Comparison of ENCODE assay signal across 2 cellular contexts in the genomic region with DNA sequence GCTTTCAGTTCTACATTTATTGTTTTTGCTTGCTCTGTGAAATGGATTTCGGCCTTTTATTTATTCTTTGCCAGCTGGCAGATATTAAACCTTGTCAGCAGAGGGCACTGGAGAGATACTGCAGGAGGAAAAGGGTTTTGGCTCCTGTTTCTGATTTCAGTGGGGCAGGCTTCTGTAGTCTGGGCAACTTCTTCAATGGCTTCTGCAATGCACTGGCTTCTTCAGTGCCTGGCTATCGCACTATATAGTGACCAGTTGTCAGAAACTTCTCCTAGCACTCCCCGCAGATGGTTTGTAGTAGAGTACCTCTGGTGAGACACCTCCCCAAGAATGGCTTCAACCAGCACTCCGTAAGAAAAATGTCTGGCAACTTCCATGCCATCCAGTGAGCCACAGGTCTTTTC.
TF ChIP-seq lines count a peak whose summit lies in the region.

No MANE protein-coding gene starts in this region.

TF ChIP-seq in GM23338, 12 proteins besides CTCF, POLR2A, EP300 and RAD21 (continues in another document):
- TF ChIP-seq EZH2phosphoT487 (IDR thresholded peaks at IDR 0.05; ENCODE audit: unreplicated experiment), result no peak
- TF ChIP-seq, protein P1, sequence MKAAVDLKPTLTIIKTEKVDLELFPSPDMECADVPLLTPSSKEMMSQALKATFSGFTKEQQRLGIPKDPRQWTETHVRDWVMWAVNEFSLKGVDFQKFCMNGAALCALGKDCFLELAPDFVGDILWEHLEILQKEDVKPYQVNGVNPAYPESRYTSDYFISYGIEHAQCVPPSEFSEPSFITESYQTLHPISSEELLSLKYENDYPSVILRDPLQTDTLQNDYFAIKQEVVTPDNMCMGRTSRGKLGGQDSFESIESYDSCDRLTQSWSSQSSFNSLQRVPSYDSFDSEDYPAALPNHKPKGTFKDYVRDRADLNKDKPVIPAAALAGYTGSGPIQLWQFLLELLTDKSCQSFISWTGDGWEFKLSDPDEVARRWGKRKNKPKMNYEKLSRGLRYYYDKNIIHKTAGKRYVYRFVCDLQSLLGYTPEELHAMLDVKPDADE (IDR thresholded peaks at IDR 0.05), result no peak
- TF ChIP-seq, protein P2, sequence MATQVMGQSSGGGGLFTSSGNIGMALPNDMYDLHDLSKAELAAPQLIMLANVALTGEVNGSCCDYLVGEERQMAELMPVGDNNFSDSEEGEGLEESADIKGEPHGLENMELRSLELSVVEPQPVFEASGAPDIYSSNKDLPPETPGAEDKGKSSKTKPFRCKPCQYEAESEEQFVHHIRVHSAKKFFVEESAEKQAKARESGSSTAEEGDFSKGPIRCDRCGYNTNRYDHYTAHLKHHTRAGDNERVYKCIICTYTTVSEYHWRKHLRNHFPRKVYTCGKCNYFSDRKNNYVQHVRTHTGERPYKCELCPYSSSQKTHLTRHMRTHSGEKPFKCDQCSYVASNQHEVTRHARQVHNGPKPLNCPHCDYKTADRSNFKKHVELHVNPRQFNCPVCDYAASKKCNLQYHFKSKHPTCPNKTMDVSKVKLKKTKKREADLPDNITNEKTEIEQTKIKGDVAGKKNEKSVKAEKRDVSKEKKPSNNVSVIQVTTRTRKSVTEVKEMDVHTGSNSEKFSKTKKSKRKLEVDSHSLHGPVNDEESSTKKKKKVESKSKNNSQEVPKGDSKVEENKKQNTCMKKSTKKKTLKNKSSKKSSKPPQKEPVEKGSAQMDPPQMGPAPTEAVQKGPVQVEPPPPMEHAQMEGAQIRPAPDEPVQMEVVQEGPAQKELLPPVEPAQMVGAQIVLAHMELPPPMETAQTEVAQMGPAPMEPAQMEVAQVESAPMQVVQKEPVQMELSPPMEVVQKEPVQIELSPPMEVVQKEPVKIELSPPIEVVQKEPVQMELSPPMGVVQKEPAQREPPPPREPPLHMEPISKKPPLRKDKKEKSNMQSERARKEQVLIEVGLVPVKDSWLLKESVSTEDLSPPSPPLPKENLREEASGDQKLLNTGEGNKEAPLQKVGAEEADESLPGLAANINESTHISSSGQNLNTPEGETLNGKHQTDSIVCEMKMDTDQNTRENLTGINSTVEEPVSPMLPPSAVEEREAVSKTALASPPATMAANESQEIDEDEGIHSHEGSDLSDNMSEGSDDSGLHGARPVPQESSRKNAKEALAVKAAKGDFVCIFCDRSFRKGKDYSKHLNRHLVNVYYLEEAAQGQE (IDR thresholded peaks at IDR 0.05; ENCODE audit: unreplicated experiment), result no peak
- no peak for TF ChIP-seq POLR2AphosphoS5 (IDR thresholded peaks at IDR 0.05; ENCODE audit: low read depth)
- no peak for TF ChIP-seq EZH2 (IDR thresholded peaks at IDR 0.05; ENCODE audit: low read depth, unreplicated experiment)
- TF ChIP-seq JUNB (IDR thresholded peaks at IDR 0.05; ENCODE audit: unreplicated experiment), result no peak
- TF ChIP-seq NANOG (IDR thresholded peaks at IDR 0.05; ENCODE audit: borderline replicate concordance), result no peak
- TF ChIP-seq STAT1 (IDR thresholded peaks at IDR 0.05; ENCODE audit: unreplicated experiment), result no peak
- TF ChIP-seq, protein P3, sequence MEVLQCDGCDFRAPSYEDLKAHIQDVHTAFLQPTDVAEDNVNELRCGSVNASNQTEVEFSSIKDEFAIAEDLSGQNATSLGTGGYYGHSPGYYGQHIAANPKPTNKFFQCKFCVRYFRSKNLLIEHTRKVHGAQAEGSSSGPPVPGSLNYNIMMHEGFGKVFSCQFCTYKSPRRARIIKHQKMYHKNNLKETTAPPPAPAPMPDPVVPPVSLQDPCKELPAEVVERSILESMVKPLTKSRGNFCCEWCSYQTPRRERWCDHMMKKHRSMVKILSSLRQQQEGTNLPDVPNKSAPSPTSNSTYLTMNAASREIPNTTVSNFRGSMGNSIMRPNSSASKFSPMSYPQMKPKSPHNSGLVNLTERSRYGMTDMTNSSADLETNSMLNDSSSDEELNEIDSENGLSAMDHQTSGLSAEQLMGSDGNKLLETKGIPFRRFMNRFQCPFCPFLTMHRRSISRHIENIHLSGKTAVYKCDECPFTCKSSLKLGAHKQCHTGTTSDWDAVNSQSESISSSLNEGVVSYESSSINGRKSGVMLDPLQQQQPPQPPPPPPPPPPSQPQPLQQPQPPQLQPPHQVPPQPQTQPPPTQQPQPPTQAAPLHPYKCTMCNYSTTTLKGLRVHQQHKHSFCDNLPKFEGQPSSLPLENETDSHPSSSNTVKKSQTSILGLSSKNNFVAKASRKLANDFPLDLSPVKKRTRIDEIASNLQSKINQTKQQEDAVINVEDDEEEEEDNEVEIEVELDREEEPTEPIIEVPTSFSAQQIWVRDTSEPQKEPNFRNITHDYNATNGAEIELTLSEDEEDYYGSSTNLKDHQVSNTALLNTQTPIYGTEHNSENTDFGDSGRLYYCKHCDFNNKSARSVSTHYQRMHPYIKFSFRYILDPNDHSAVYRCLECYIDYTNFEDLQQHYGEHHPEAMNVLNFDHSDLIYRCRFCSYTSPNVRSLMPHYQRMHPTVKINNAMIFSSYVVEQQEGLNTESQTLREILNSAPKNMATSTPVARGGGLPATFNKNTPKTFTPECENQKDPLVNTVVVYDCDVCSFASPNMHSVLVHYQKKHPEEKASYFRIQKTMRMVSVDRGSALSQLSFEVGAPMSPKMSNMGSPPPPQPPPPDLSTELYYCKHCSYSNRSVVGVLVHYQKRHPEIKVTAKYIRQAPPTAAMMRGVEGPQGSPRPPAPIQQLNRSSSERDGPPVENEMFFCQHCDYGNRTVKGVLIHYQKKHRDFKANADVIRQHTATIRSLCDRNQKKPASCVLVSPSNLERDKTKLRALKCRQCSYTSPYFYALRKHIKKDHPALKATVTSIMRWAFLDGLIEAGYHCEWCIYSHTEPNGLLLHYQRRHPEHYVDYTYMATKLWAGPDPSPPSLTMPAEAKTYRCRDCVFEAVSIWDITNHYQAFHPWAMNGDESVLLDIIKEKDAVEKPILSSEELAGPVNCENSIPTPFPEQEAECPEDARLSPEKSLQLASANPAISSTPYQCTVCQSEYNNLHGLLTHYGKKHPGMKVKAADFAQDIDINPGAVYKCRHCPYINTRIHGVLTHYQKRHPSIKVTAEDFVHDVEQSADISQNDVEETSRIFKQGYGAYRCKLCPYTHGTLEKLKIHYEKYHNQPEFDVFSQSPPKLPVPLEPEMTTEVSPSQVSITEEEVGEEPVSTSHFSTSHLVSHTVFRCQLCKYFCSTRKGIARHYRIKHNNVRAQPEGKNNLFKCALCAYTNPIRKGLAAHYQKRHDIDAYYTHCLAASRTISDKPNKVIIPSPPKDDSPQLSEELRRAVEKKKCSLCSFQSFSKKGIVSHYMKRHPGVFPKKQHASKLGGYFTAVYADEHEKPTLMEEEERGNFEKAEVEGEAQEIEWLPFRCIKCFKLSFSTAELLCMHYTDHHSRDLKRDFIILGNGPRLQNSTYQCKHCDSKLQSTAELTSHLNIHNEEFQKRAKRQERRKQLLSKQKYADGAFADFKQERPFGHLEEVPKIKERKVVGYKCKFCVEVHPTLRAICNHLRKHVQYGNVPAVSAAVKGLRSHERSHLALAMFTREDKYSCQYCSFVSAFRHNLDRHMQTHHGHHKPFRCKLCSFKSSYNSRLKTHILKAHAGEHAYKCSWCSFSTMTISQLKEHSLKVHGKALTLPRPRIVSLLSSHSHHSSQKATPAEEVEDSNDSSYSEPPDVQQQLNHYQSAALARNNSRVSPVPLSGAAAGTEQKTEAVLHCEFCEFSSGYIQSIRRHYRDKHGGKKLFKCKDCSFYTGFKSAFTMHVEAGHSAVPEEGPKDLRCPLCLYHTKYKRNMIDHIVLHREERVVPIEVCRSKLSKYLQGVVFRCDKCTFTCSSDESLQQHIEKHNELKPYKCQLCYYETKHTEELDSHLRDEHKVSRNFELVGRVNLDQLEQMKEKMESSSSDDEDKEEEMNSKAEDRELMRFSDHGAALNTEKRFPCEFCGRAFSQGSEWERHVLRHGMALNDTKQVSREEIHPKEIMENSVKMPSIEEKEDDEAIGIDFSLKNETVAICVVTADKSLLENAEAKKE (CRISPR knock-in tag; IDR thresholded peaks at IDR 0.05), result no peak
- TF ChIP-seq ZNF114 (CRISPR knock-in tag; IDR thresholded peaks at IDR 0.05), result no peak

TF ChIP-seq in H1, 55 proteins besides CTCF, POLR2A, EP300 and RAD21:
- TF ChIP-seq TAF1 (IDR thresholded peaks at IDR 0.05; ENCODE audit: low read depth, low read length) (no peak), RNF2 (IDR thresholded peaks at IDR 0.05; ENCODE audit: borderline replicate concordance, low read depth, low read length, missing control alignments, poor library complexity, severe bottlenecking) (no peak), SP2 (IDR thresholded peaks at IDR 0.05; ENCODE audit: low read length) (no peak), SIX5 (IDR thresholded peaks at IDR 0.05; ENCODE audit: low read depth, low read length) (no peak), YY1 (IDR thresholded peaks at IDR 0.05; ENCODE audit: low read depth, low read length) (no peak), CTBP2 (IDR thresholded peaks at IDR 0.05; ENCODE audit: borderline replicate concordance, insufficient read depth, insufficient read length, low read length) (no peak), KDM4A (IDR thresholded peaks at IDR 0.05; ENCODE audit: low read depth, low read length, severe bottlenecking) (no peak), ZNF274 (IDR thresholded peaks at IDR 0.05; ENCODE audit: borderline replicate concordance, extremely low read depth, low read length) (no peak), RBBP5 (IDR thresholded peaks at IDR 0.05; ENCODE audit: borderline replicate concordance, low read depth, low read length) (no peak), TCF12 (IDR thresholded peaks at IDR 0.05; ENCODE audit: low read depth, low read length) (no peak), EGR1 (IDR thresholded peaks at IDR 0.05; ENCODE audit: borderline replicate concordance, low read depth, low read length) (no peak), SUZ12 (IDR thresholded peaks at IDR 0.05; ENCODE audit: low read length) (no peak), JUND (IDR thresholded peaks at IDR 0.05; ENCODE audit: low read length) (no peak), BACH1 (IDR thresholded peaks at IDR 0.05; ENCODE audit: low read length) (no peak), TAF7 (optimal IDR thresholded peaks at IDR 0.05; ENCODE audit: borderline replicate concordance, low read depth, low read length) (no peak), SP4 (IDR thresholded peaks at IDR 0.05; ENCODE audit: low read length) (no peak)
- TF ChIP-seq, protein P4, sequence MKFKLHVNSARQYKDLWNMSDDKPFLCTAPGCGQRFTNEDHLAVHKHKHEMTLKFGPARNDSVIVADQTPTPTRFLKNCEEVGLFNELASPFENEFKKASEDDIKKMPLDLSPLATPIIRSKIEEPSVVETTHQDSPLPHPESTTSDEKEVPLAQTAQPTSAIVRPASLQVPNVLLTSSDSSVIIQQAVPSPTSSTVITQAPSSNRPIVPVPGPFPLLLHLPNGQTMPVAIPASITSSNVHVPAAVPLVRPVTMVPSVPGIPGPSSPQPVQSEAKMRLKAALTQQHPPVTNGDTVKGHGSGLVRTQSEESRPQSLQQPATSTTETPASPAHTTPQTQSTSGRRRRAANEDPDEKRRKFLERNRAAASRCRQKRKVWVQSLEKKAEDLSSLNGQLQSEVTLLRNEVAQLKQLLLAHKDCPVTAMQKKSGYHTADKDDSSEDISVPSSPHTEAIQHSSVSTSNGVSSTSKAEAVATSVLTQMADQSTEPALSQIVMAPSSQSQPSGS (IDR thresholded peaks at IDR 0.05; ENCODE audit: low read length), result no peak
TF ChIP-seq in H1: peak in this region for 0.
